1 cellular context compared by ENCODE assay signal in the genomic region with DNA sequence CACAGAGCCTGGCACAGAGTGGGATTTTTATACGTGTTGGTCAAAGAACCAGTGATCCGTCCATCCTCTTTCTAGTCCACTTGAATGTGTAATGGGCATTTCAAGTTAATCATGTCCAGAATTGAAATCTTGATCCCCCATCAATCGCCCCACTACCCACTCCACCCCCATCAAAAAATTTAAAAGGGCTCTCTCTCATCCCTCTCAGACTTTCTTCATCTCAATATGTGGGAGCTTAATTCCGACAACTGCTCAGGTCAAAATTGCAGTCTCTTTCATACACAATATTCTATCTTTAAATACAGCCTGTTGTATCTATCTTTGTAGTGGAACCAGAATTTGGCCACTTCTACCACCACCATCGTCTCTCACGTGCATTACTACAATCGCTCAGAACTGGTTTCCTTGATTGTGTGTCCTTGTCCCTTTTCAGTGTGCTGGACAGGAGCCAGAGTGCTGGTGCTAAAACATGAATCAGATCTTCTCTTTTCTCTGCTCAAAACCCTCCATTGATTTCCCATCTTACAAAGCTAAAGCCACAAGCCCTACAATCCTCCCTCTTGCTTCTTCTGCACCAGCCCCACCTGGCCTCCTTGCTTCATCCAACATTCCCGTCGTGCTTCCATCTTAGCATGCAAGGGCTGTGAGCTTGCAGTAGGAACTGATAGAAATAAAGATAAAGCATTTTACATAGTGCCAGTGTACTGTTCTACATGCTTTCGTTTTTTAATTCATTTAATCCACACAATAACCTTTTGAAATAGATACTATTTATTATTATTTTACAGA.
TF ChIP-seq lines count a peak whose summit lies in the region.

No MANE protein-coding gene starts in this region.

TF ChIP-seq in GM12878, 131 proteins besides CTCF, POLR2A, EP300 and RAD21:
- TF ChIP-seq TARDBP (IDR thresholded peaks at IDR 0.05; ENCODE audit: borderline replicate concordance) (no peak), PAX5 (IDR thresholded peaks at IDR 0.05; ENCODE audit: borderline replicate concordance, low read depth, low read length) (no peak), ASH2L (IDR thresholded peaks at IDR 0.05; ENCODE audit: borderline replicate concordance, low read depth) (no peak), BCL11A (IDR thresholded peaks at IDR 0.05; ENCODE audit: low read depth, low read length) (no peak), DPF2 (IDR thresholded peaks at IDR 0.05) (no peak), FOXM1 (IDR thresholded peaks at IDR 0.05; ENCODE audit: low read depth, low read length) (no peak)
